ENCODE assay signal across 1 cellular context in genomic region chr12:49623142-49623899, GRCh38.
A peak's percentile ranks its signal among the peaks of the same experiment; 100 is the strongest.
TF ChIP-seq lines count a peak whose summit lies in the region.

PRPF40B (plus strand) TSS chr12:49623561; CDS start chr12:49623591, 30 bp downstream.

TF ChIP-seq in HepG2, 621 proteins besides CTCF, POLR2A, EP300 and RAD21 (continued from another document and continues in another):
- 0 out of 2 replicates have a peak, but pooled peaks have one; percentile 14 for TF ChIP-seq BATF2 (CRISPR knock-in tag; IDR thresholded peaks at IDR 0.05)
- TF ChIP-seq EED (CRISPR knock-in tag; IDR thresholded peaks at IDR 0.05), result no peak
- TF ChIP-seq MTF2 (CRISPR knock-in tag; IDR thresholded peaks at IDR 0.05; ENCODE audit: borderline replicate concordance), result no peak
- TF ChIP-seq ZNF350 (CRISPR knock-in tag; IDR thresholded peaks at IDR 0.05; ENCODE audit: borderline replicate concordance, low read depth), result no peak
- no peak for TF ChIP-seq HNF4G (IDR thresholded peaks at IDR 0.05; ENCODE audit: borderline replicate concordance, low read depth, low read length)
- no peak for TF ChIP-seq HNF4G (CRISPR knock-in tag; IDR thresholded peaks at IDR 0.05; ENCODE audit: borderline replicate concordance, low read depth)
- TF ChIP-seq ZFP41 (CRISPR knock-in tag; IDR thresholded peaks at IDR 0.05; ENCODE audit: borderline replicate concordance), result no peak
- TF ChIP-seq GMEB1 (CRISPR knock-in tag; IDR thresholded peaks at IDR 0.05; ENCODE audit: borderline replicate concordance), result peak; percentile 67; the same call in 1 of the 2 replicates
- peak in 1 of 2 experiments; percentile 33; a peak in 2 of 4 replicates for TF ChIP-seq KLF16 (CRISPR knock-in tag; IDR thresholded peaks at IDR 0.05)
- TF ChIP-seq AHR (CRISPR knock-in tag; IDR thresholded peaks at IDR 0.05), result peak; percentile 1; the same call in 1 of the 2 replicates
- TF ChIP-seq PHF20 (CRISPR knock-in tag; IDR thresholded peaks at IDR 0.05), result peak; percentile 66
- no peak for TF ChIP-seq ZNF354B (CRISPR knock-in tag; IDR thresholded peaks at IDR 0.05)
- TF ChIP-seq ZBTB42 (CRISPR knock-in tag; IDR thresholded peaks at IDR 0.05), result no peak
- TF ChIP-seq HBP1 (CRISPR knock-in tag; IDR thresholded peaks at IDR 0.05; ENCODE audit: low read depth), result no peak
- TF ChIP-seq ZNF577 (CRISPR knock-in tag; IDR thresholded peaks at IDR 0.05; ENCODE audit: borderline replicate concordance, low read depth), result no peak
- no peak for TF ChIP-seq LRRFIP1 (CRISPR knock-in tag; conservative IDR thresholded peaks at IDR 0.05)
- TF ChIP-seq ZGPAT (CRISPR knock-in tag; IDR thresholded peaks at IDR 0.05), result no peak; the same call in 1 of the 2 replicates
- TF ChIP-seq CREB3 (CRISPR knock-in tag; IDR thresholded peaks at IDR 0.05), result peak; percentile 69; the same call in 1 of the 2 replicates
- no peak for TF ChIP-seq ZNF704 (CRISPR knock-in tag; IDR thresholded peaks at IDR 0.05; ENCODE audit: borderline replicate concordance)
- TF ChIP-seq RFXAP (CRISPR knock-in tag; IDR thresholded peaks at IDR 0.05; ENCODE audit: borderline replicate concordance), result 0 out of 2 replicates have a peak, but pooled peaks have one; percentile 3
- TF ChIP-seq ZNF564 (CRISPR knock-in tag; IDR thresholded peaks at IDR 0.05), result peak; percentile 82
- no peak for TF ChIP-seq SOX6 (IDR thresholded peaks at IDR 0.05)
- TF ChIP-seq SOX6 (CRISPR knock-in tag; IDR thresholded peaks at IDR 0.05), result no peak; the same call in 1 of the 2 replicates
- no peak for TF ChIP-seq BCLAF1 (IDR thresholded peaks at IDR 0.05)
- no peak for TF ChIP-seq ZNF691 (CRISPR knock-in tag; IDR thresholded peaks at IDR 0.05; ENCODE audit: borderline replicate concordance, low read depth)
- peak; percentile 14; the same call in 1 of the 2 replicates for TF ChIP-seq HDAC2 (CRISPR knock-in tag; IDR thresholded peaks at IDR 0.05)
- TF ChIP-seq ZBTB38 (CRISPR knock-in tag; IDR thresholded peaks at IDR 0.05), result no peak
- TF ChIP-seq ZFP37 (CRISPR knock-in tag; IDR thresholded peaks at IDR 0.05; ENCODE audit: borderline replicate concordance), result no peak
- no peak for TF ChIP-seq ATF7 (IDR thresholded peaks at IDR 0.05)
- TF ChIP-seq ATF7 (CRISPR knock-in tag; IDR thresholded peaks at IDR 0.05), result no peak
- TF ChIP-seq MLX (CRISPR knock-in tag; IDR thresholded peaks at IDR 0.05), result peak; percentile 11; the same call in 1 of the 2 replicates
- TF ChIP-seq MAX (IDR thresholded peaks at IDR 0.05), result peak; percentile 61
- no peak for TF ChIP-seq SMC3 (IDR thresholded peaks at IDR 0.05; ENCODE audit: low read length)
- no peak for TF ChIP-seq ZNF878 (CRISPR knock-in tag; IDR thresholded peaks at IDR 0.05)
- TF ChIP-seq ZKSCAN5 (CRISPR knock-in tag; IDR thresholded peaks at IDR 0.05), result no peak
- TF ChIP-seq ZNF777 (CRISPR knock-in tag; IDR thresholded peaks at IDR 0.05), result no peak
- peak; percentile 80 for TF ChIP-seq ZNF740 (CRISPR knock-in tag; IDR thresholded peaks at IDR 0.05)
- 0 out of 2 replicates have a peak, but pooled peaks have one; percentile 37 for TF ChIP-seq NFKBIZ (CRISPR knock-in tag; IDR thresholded peaks at IDR 0.05)
- TF ChIP-seq ZNF124 (CRISPR knock-in tag; IDR thresholded peaks at IDR 0.05), result 0 out of 2 replicates have a peak, but pooled peaks have one; percentile 15
- no peak for TF ChIP-seq ZNF460 (CRISPR knock-in tag; IDR thresholded peaks at IDR 0.05; ENCODE audit: borderline replicate concordance)
- TF ChIP-seq PRDM4 (CRISPR knock-in tag; IDR thresholded peaks at IDR 0.05; ENCODE audit: borderline replicate concordance), result no peak
- no peak for TF ChIP-seq PLSCR1 (CRISPR knock-in tag; IDR thresholded peaks at IDR 0.05; ENCODE audit: borderline replicate concordance)
- TF ChIP-seq SP1 (IDR thresholded peaks at IDR 0.05), result no peak
- TF ChIP-seq SP1 (CRISPR knock-in tag; IDR thresholded peaks at IDR 0.05), result peak; percentile 88
